ENCODE assay signal across 1 cellular context in genomic region chr6:45553730-45554344, GRCh38.
TF ChIP-seq lines count a peak whose summit lies in the region.

No MANE protein-coding gene starts in this region.

TF ChIP-seq in HepG2, 621 proteins besides CTCF, POLR2A, EP300 and RAD21 (continued from another document):
- TF ChIP-seq NFAT5 (CRISPR knock-in tag; IDR thresholded peaks at IDR 0.05) (no peak), ZNF839 (CRISPR knock-in tag; IDR thresholded peaks at IDR 0.05; ENCODE audit: borderline replicate concordance) (no peak), ZNF484 (CRISPR knock-in tag; IDR thresholded peaks at IDR 0.05; ENCODE audit: borderline replicate concordance, low read depth) (no peak), PRPF4 (IDR thresholded peaks at IDR 0.05; ENCODE audit: low read depth, low read length, poor library complexity, severe bottlenecking) (no peak), ZNF33A (CRISPR knock-in tag; IDR thresholded peaks at IDR 0.05; ENCODE audit: borderline replicate concordance) (no peak), ZNF224 (CRISPR knock-in tag; IDR thresholded peaks at IDR 0.05) (no peak), SRSF4 (IDR thresholded peaks at IDR 0.05; ENCODE audit: low read depth, low read length, poor library complexity, severe bottlenecking) (no peak), CHCHD3 (CRISPR knock-in tag; IDR thresholded peaks at IDR 0.05) (no peak), TRIM22 (IDR thresholded peaks at IDR 0.05) (0 out of 2 replicates have a peak, but pooled peaks have one; percentile 24), FOXA1 (IDR thresholded peaks at IDR 0.05) (no peak), FOXA1 (CRISPR knock-in tag; IDR thresholded peaks at IDR 0.05) (no peak), ZNF720 (CRISPR knock-in tag; IDR thresholded peaks at IDR 0.05) (no peak), ZNF713 (CRISPR knock-in tag; IDR thresholded peaks at IDR 0.05) (no peak)
